In genomic region chr2:171319164-171319810, GRCh38 we compare ENCODE assay signal across 8 cellular contexts.
DNase-seq lines count a peak whose midpoint lies in the region; ATAC-seq and TF ChIP-seq lines count a peak whose summit lies in the region.

No MANE protein-coding gene starts in this region.

- H3K4me3 ChIP-seq in SU-DHL-6 (ENCODE audit: insufficient read depth, low read length, poor library complexity, severe bottlenecking) (no peak overlapping the region), left lung (no peak overlapping the region)

- ATAC-seq in HG02571 (IDR thresholded peaks at IDR 0.05; ENCODE audit: unreplicated experiment) (peak; percentile 36), left lung (no peak), left colon (no peak)

- DNase-seq in GM13977 (ENCODE audit: low spot score) (peak; percentile 48), left lung (no peak), NCI-H69 (lab: John Stamatoyannopoulos, UW) (no peak), left colon (no peak)
- peak; percentile 61 for DNase-seq in central memory CD4-positive, alpha-beta T cell
- peak; percentile 25 for DNase-seq in stimulated activated CD4-positive, alpha-beta T cell treated with anti-CD3 and anti-CD28 coated beads, Interleukin-12 subunit alpha, Interleukin-12 subunit beta, amount 100 ng/mL, for 4 hours

- in situ Hi-C loops in GM13977 (cut with MboI; ENCODE audit: low pct_unique_long_range_greater_than_20kb, low sequenced_read_pairs, unreplicated experiment): no loop called here

- H3K36me3 ChIP-seq in SU-DHL-6 (ENCODE audit: low read length) (no peaks in the 10 kb centered on the region), left lung (no peaks in the 10 kb centered on the region)

- no peak overlapping the region for H2AFZ ChIP-seq in SU-DHL-6 (ENCODE audit: low read depth, low read length, severe bottlenecking)

- H3K27ac ChIP-seq in SU-DHL-6 (ENCODE audit: low read depth, low read length) (peak overlapping the region; percentile 97), left lung (no peak overlapping the region)

- no peaks in the 10 kb centered on the region for H3K9me2 ChIP-seq in SU-DHL-6 (replicated peaks; ENCODE audit: insufficient read depth, low read length)

- H3K9me3 ChIP-seq in SU-DHL-6 (ENCODE audit: insufficient read depth, low read length) (no peaks in the 10 kb centered on the region), left lung (no peaks in the 10 kb centered on the region)

- intact Hi-C loops in left lung (cut with DNase I): no loop called here
- intact Hi-C loops in left colon (cut with DNase I, micrococcal nuclease): no loop called here

- H3K9ac ChIP-seq in SU-DHL-6 (ENCODE audit: low read length): peak overlapping the region; percentile 55

- H3K4me1 ChIP-seq in left lung: no peaks in the 10 kb centered on the region

- H3K27me3 ChIP-seq in SU-DHL-6 (ENCODE audit: low read length) (no peaks in the 10 kb centered on the region), left lung (no peaks in the 10 kb centered on the region)

- H3K4me2 ChIP-seq in SU-DHL-6 (ENCODE audit: low read depth, low read length, poor library complexity, severe bottlenecking): peak overlapping the region; percentile 76

- H4K20me1 ChIP-seq in SU-DHL-6 (ENCODE audit: low read depth, low read length): no peaks in the 10 kb centered on the region

- TF ChIP-seq CTCF in GM13977 (IDR thresholded peaks at IDR 0.05; ENCODE audit: extremely low read depth, insufficient read depth, missing control alignments) (no peak), SU-DHL-6 (IDR thresholded peaks at IDR 0.05; ENCODE audit: insufficient read depth, low read length, poor library complexity, severe bottlenecking) (no peak), left lung (IDR thresholded peaks at IDR 0.05) (no peak)

- peaks cover 70% of the 10 kb centered on the region for H3F3A ChIP-seq in SU-DHL-6 (ENCODE audit: insufficient read depth)

- H3K79me2 ChIP-seq in SU-DHL-6 (ENCODE audit: insufficient read depth, low read length): no peaks in the 10 kb centered on the region

Comparison
In these comparisons a context has a peak if more than half of its experiments do, and no peak if none do; other contexts are left out.
1. DNase-seq: peak in GM13977 (single experiment), central memory CD4-positive, alpha-beta T cell (single experiment) and stimulated activated CD4-positive, alpha-beta T cell treated with anti-CD3 and anti-CD28 coated beads, Interleukin-12 subunit alpha, Interleukin-12 subunit beta, amount 100 ng/mL, for 4 hours (single experiment); none in left lung (0 of 2), NCI-H69 (single experiment) and left colon (0 of 2).